Comparison of ENCODE assay signal across 8 cellular contexts in genomic region chr19:42325308-42325895, GRCh38. TPM values are rescaled to one million over a fixed set of nuclear protein-coding genes. Genes with fewer than 3 reads are reported as not detected.
DNase-seq lines count a peak whose midpoint lies in the region; ATAC-seq and TF ChIP-seq lines count a peak whose summit lies in the region.

MEGF8 (plus strand) TSS chr19:42325635; CDS start chr19:42326244, 609 bp downstream.

- H3K79me2 ChIP-seq in OCI-LY7 (ENCODE audit: insufficient read depth, low read depth, low read length), result peaks cover 20% of the 10 kb centered on the region; the same call in 1 of the 2 replicates

- H3K4me1 ChIP-seq in OCI-LY7 (ENCODE audit: insufficient read depth, low read length, poor library complexity, severe bottlenecking) (peaks cover 25% of the 10 kb centered on the region), mucosa of descending colon (ENCODE audit: low read depth) (peaks cover 22% of the 10 kb centered on the region)

- DNase-seq in DMS114 treated with DMSO at 0.1 percent for 48 hours (lab: John Stamatoyannopoulos, UW; ENCODE audit: unreplicated experiment), result peak; percentile 99
- DNase-seq in HuH-7.5 (ENCODE audit: low spot score), result peak; percentile 99
- DNase-seq in OCI-LY7 (ENCODE audit: low spot score), result peak; percentile 99
- peak; percentile 96 for DNase-seq in activated T-cell treated with anti-CD3 and anti-CD28 coated beads for 48 hours (ENCODE audit: low read depth)
- DNase-seq in epithelial cell of prostate (ENCODE audit: low read depth, low spot score), result peak; percentile 87
- DNase-seq in mucosa of descending colon, result peak; percentile 98 to 99 (median 99)
- peak; percentile 97 for DNase-seq in stimulated activated CD8-positive, alpha-beta memory T cell treated with anti-CD3 and anti-CD28 coated beads, Interleukin-4, amount 100 ng/mL, for 24 hours (ENCODE audit: low read depth)

- POLR2A ChIA-PET in OCI-LY7 (lab: Charles Lee), result no interaction called here

- H4K20me1 ChIP-seq in OCI-LY7 (ENCODE audit: insufficient read depth, low read length), result no peaks in the 10 kb centered on the region

- no peaks in the 10 kb centered on the region for H3K9me2 ChIP-seq in OCI-LY7 (ENCODE audit: insufficient read depth, low read length)

- intact Hi-C loops in OCI-LY7 (cut with micrococcal nuclease; ENCODE audit: unreplicated experiment) (loop anchor here (1.0 kb wide), 1 partner anchor 217 kb away; no protein-coding TSS in a partner anchor), mucosa of descending colon (cut with DNase I, micrococcal nuclease) (no loop called here)

- TF ChIP-seq CTCF in OCI-LY7 (conservative IDR thresholded peaks at IDR 0.05; ENCODE audit: low read length), result no peak; the same call in none of the 2 replicates
- TF ChIP-seq CTCF in mucosa of descending colon (IDR thresholded peaks at IDR 0.05), result peak; percentile 85

- peak within 1 kb of the TSS; percentile 47 for H3K27ac ChIP-seq in OCI-LY7 (ENCODE audit: low read depth, low read length, poor library complexity, severe bottlenecking)
- H3K27ac ChIP-seq in epithelial cell of prostate, result peak within 1 kb of the TSS; percentile 30

- TSS peak; percentile 95 for BruUV-seq in OCI-LY7 (replicated peaks; lab: Mats Ljungman, UMichigan)

- H3K4me3 ChIP-seq in OCI-LY7 (ENCODE audit: low read depth, low read length, poor library complexity, severe bottlenecking), result peak within 1 kb of the TSS; percentile 91
- H3K4me3 ChIP-seq in mucosa of descending colon, result peak within 1 kb of the TSS; percentile 56

- CTCF ChIA-PET in OCI-LY7 (lab: Charles Lee; ENCODE audit: unreplicated experiment), result no interaction called here

- ATAC-seq in GM21526 (IDR thresholded peaks at IDR 0.05; ENCODE audit: low FRiP score, unreplicated experiment) (peak; percentile 81), mucosa of descending colon (peak; percentile 97)

- peak within 1 kb of the TSS; percentile 80 for H3K4me2 ChIP-seq in OCI-LY7 (ENCODE audit: low read length)

- H3K36me3 ChIP-seq in OCI-LY7 (ENCODE audit: insufficient read depth, low read length) (no peaks in the 10 kb centered on the region), mucosa of descending colon (ENCODE audit: low read depth) (no peaks in the 10 kb centered on the region)

- H2AFZ ChIP-seq in OCI-LY7 (ENCODE audit: low read length), result peak within 1 kb of the TSS; percentile 96

- H3K9me3 ChIP-seq in OCI-LY7 (ENCODE audit: low read length), result no peaks in the 10 kb centered on the region
- no peaks in the 10 kb centered on the region for H3K9me3 ChIP-seq in mucosa of descending colon

RNA-seq across cellular contexts. Expression of gene MEGF8, which starts in this region (rescaled TPM):
- 6.0 and 10.5 TPM in 2 replicates for total RNA-seq in OCI-LY7 (2014; rRNA removed; shearing (Covaris generic))
- total RNA-seq in OCI-LY7 (2022) (14.7 and 17.2 TPM in 2 replicates), mucosa of descending colon (10 to 100 TPM; 17.6 to 27.0 (median 23.9) TPM)

Comparison
In these comparisons a context has a peak if more than half of its experiments do, and no peak if none do; other contexts are left out.
1. Peak in every context shown above with its lines: DNase-seq, ATAC-seq, H3K4me3 ChIP-seq and H3K27ac ChIP-seq.